Comparison of ENCODE assay signal across 8 cellular contexts in the genomic region with DNA sequence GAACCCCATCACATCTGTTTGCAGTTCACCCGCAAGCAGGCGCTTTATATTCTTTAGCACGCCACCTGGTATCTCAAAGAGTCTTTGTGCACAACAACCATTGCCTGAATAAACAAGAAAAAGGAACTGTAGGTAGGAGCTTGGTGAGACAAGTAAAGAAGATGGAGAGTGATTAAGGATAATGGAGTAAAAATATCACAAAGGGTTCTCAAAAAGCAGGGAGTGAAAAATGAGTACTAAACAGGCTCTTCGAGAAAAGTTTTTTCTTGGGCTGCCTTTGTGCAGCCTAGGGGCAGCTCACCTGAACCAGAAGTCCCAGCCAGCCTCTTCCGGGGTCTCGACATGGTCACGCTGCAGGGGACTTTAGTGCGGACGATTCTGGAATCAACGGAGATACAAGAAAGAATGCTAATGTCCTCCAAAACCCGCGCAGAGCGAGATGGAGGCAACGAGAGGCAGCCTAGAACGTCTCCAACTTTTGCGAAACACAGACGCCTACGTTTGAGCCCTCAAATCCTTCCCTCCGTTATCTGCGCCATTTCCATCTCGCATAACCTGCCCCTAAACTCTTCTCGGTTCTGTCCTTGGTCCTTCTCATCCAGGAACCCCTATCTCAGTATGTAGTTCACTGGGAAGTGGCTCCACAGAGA. TPM values are rescaled to one million over a fixed set of nuclear protein-coding genes. Genes with fewer than 3 reads are reported as not detected.
DNase-seq lines count a peak whose midpoint lies in the region; ATAC-seq, FAIRE-seq and TF ChIP-seq lines count a peak whose summit lies in the region.

No MANE protein-coding gene starts in this region.

- no peak for FAIRE-seq in HTR-8/SVneo (lab: Jason Lieb, UNC)

- H2AFZ ChIP-seq in DND-41 (ENCODE audit: low read depth, low read length) (peak overlapping the region; percentile 84), osteoblast (ENCODE audit: low read length) (peak overlapping the region; percentile 82)

- H3K79me2 ChIP-seq in DND-41 (ENCODE audit: insufficient read depth, low read length) (peaks cover 46% of the 10 kb centered on the region), osteoblast (ENCODE audit: insufficient read depth, low read length) (peaks cover 36% of the 10 kb centered on the region)

- H3K4me3 Mint-ChIP-seq in activated CD8-positive, alpha-beta T cell treated with anti-CD3 and anti-CD28 coated beads for 36 hours, result peak overlapping the region; percentile 99

- H3K4me1 Mint-ChIP-seq in activated CD8-positive, alpha-beta T cell treated with anti-CD3 and anti-CD28 coated beads for 36 hours (ENCODE audit: low read depth), result peaks cover 34% of the 10 kb centered on the region

- H3K27ac ChIP-seq in DND-41 (ENCODE audit: low read length) (peak overlapping the region; percentile 78), osteoblast (ENCODE audit: low read depth, low read length) (peak overlapping the region; percentile 50)

- intact Hi-C loops in activated CD8-positive, alpha-beta T cell treated with anti-CD3 and anti-CD28 coated beads for 36 hours (cut with micrococcal nuclease), result no loop called here

- POLR2A ChIA-PET in activated CD8-positive, alpha-beta T cell treated with anti-CD3 and anti-CD28 coated beads for 36 hours (lab: Charles Lee), result interaction anchor here (0.7 to 3.3 kb wide), 4 partner anchors 21 to 28 kb away, joined by 3 to 18 read pairs (median 7); a partner anchor contains a TSS

- DNase-seq in DND-41 (no peak), HuH-7.5 (ENCODE audit: low spot score) (peak; percentile 26), fibroblast of pulmonary artery (ENCODE audit: low read depth) (peak; percentile 65), osteoblast (ENCODE audit: insufficient read length, low spot score, missing footprints) (no peak), HTR-8/SVneo (ENCODE audit: insufficient read length, low spot score) (no peak), SK-N-DZ (ENCODE audit: low spot score) (no peak)
- peak; percentile 58 for DNase-seq in activated CD8-positive, alpha-beta T cell treated with anti-CD3 and anti-CD28 coated beads for 36 hours

- H3K27ac Mint-ChIP-seq in activated CD8-positive, alpha-beta T cell treated with anti-CD3 and anti-CD28 coated beads for 36 hours, result peak overlapping the region; percentile 94

- no peaks in the 10 kb centered on the region for H3K9me3 Mint-ChIP-seq in activated CD8-positive, alpha-beta T cell treated with anti-CD3 and anti-CD28 coated beads for 36 hours

- H3K27me3 ChIP-seq in DND-41 (ENCODE audit: insufficient read depth, low read length, poor library complexity) (no peaks in the 10 kb centered on the region), osteoblast (ENCODE audit: insufficient read depth, low read length) (no peaks in the 10 kb centered on the region)

- H3K4me1 ChIP-seq in DND-41 (ENCODE audit: insufficient read depth, low read length), result peaks cover 34% of the 10 kb centered on the region
- peaks cover 16% of the 10 kb centered on the region for H3K4me1 ChIP-seq in osteoblast (ENCODE audit: insufficient read depth, low read length)

- peak; percentile 55 for ATAC-seq in DND-41 (ENCODE audit: insufficient read depth, low read depth)
- ATAC-seq in GM21576 (IDR thresholded peaks at IDR 0.05; ENCODE audit: unreplicated experiment), result peak; percentile 23
- ATAC-seq in activated CD8-positive, alpha-beta T cell treated with anti-CD3 and anti-CD28 coated beads for 36 hours, result peak; percentile 11

- H3K4me3 ChIP-seq in DND-41 (ENCODE audit: low read depth in 1 of 2, low read length in 2 of 2) (peak overlapping the region; percentile 75 to 76), fibroblast of pulmonary artery (replicated peaks; ENCODE audit: low read depth, low read length) (peak overlapping the region; percentile 82), osteoblast (ENCODE audit: insufficient read depth, low read length) (peak overlapping the region; percentile 82)

- peaks cover 3% of the 10 kb centered on the region; the same call in 1 of the 2 replicates for H4K20me1 ChIP-seq in DND-41 (ENCODE audit: insufficient read depth, low read length)
- H4K20me1 ChIP-seq in osteoblast (ENCODE audit: insufficient read depth, low read length), result no peaks in the 10 kb centered on the region

- peaks cover 18% of the 10 kb centered on the region for H3K36me3 Mint-ChIP-seq in activated CD8-positive, alpha-beta T cell treated with anti-CD3 and anti-CD28 coated beads for 36 hours (ENCODE audit: low read depth)

- H3K4me2 ChIP-seq in DND-41 (ENCODE audit: insufficient read depth, low read length) (peak overlapping the region; percentile 81), osteoblast (ENCODE audit: insufficient read depth, low read length) (peak overlapping the region; percentile 78)

- H3K9me3 ChIP-seq in DND-41 (ENCODE audit: insufficient read depth, low read length, severe bottlenecking) (no peaks in the 10 kb centered on the region), osteoblast (ENCODE audit: low read depth, low read length) (no peaks in the 10 kb centered on the region)

- H3K27me3 Mint-ChIP-seq in activated CD8-positive, alpha-beta T cell treated with anti-CD3 and anti-CD28 coated beads for 36 hours, result no peaks in the 10 kb centered on the region

- CTCF ChIA-PET in activated CD8-positive, alpha-beta T cell treated with anti-CD3 and anti-CD28 coated beads for 36 hours (lab: Charles Lee), result interaction anchor here (1.3 to 1.7 kb wide), 6 partner anchors 9 to 45 kb away, joined by 3 to 7 read pairs (median 4); a partner anchor contains a TSS

- TF ChIP-seq CTCF in DND-41 (IDR thresholded peaks at IDR 0.05; ENCODE audit: borderline replicate concordance, extremely low read depth, low read length, poor library complexity, severe bottlenecking) (no peak), fibroblast of pulmonary artery (IDR thresholded peaks at IDR 0.05; ENCODE audit: low read length, missing control alignments) (no peak), osteoblast (IDR thresholded peaks at IDR 0.05; ENCODE audit: extremely low read depth, low read depth, low read length) (no peak)
- no peak for TF ChIP-seq CTCF in activated CD8-positive, alpha-beta T cell treated with anti-CD3 and anti-CD28 coated beads for 36 hours (IDR thresholded peaks at IDR 0.05)

- peak overlapping the region; percentile 78 for H3K9ac ChIP-seq in DND-41 (ENCODE audit: low read depth, low read length)

- H3K36me3 ChIP-seq in DND-41 (ENCODE audit: insufficient read depth, low read length), result peaks cover 50% of the 10 kb centered on the region
- peaks cover 36% of the 10 kb centered on the region for H3K36me3 ChIP-seq in osteoblast (ENCODE audit: insufficient read depth, low read length)

RNA-seq across cellular contexts. Expression of a gene that starts 0.5 kb away (rescaled TPM):
- total RNA-seq in activated CD8-positive, alpha-beta T cell treated with anti-CD3 and anti-CD28 coated beads for 36 hours, result 10 to 100 TPM; 70.1 to 75.3 TPM
- total RNA-seq in osteoblast, result 36.2 and 42.0 TPM in 2 replicates
- 83.2 and 96.3 TPM in 2 replicates for polyA plus RNA-seq in SK-N-DZ (2014; cell fraction: cytosol; rRNA removed)
- polyA plus RNA-seq in SK-N-DZ (2014; cell fraction: nucleus; rRNA removed), result 77.0 and 89.1 TPM in 2 replicates

RNA-seq across cellular contexts. Expression of a gene that starts 0.7 kb away (rescaled TPM):
- 10 to 100 TPM; 13.1 to 13.8 TPM for total RNA-seq in activated CD8-positive, alpha-beta T cell treated with anti-CD3 and anti-CD28 coated beads for 36 hours
- total RNA-seq in osteoblast, result 17.7 and 21.5 TPM in 2 replicates
- polyA plus RNA-seq in SK-N-DZ (2014; cell fraction: cytosol; rRNA removed), result 17.0 and 20.0 TPM in 2 replicates
- polyA plus RNA-seq in SK-N-DZ (2014; cell fraction: nucleus; rRNA removed), result 72.1 and 80.6 TPM in 2 replicates

RNA-seq across cellular contexts. Expression of a gene that starts 23.5 kb away (rescaled TPM):
- 10 to 100 TPM; 11.2 to 11.9 TPM for total RNA-seq in activated CD8-positive, alpha-beta T cell treated with anti-CD3 and anti-CD28 coated beads for 36 hours
- total RNA-seq in osteoblast, result not detected in 2 replicates
- 1.6 and 3.7 TPM in 2 replicates for polyA plus RNA-seq in SK-N-DZ (2014; cell fraction: cytosol; rRNA removed)
- 3.9 and 12.9 TPM in 2 replicates for polyA plus RNA-seq in SK-N-DZ (2014; cell fraction: nucleus; rRNA removed)

RNA-seq across cellular contexts. Expression of a gene that starts 28.2 kb away (rescaled TPM):
- total RNA-seq in activated CD8-positive, alpha-beta T cell treated with anti-CD3 and anti-CD28 coated beads for 36 hours, result 10 to 100 TPM; 35.6 TPM
- total RNA-seq in osteoblast, result 51.3 and 54.3 TPM in 2 replicates
- polyA plus RNA-seq in SK-N-DZ (2014; cell fraction: cytosol; rRNA removed), result 28.9 and 30.2 TPM in 2 replicates
- polyA plus RNA-seq in SK-N-DZ (2014; cell fraction: nucleus; rRNA removed), result 28.3 and 34.4 TPM in 2 replicates

RNA-seq across cellular contexts. Expression of a gene that starts 28.9 kb away (rescaled TPM):
- total RNA-seq in activated CD8-positive, alpha-beta T cell treated with anti-CD3 and anti-CD28 coated beads for 36 hours, result 100 to 1,000 TPM in 1 of 2 experiments, 10 to 100 TPM in 1; 98.4 to 102 TPM
- total RNA-seq in osteoblast, result 9.4 and 12.7 TPM in 2 replicates
- 32.8 and 35.8 TPM in 2 replicates for polyA plus RNA-seq in SK-N-DZ (2014; cell fraction: cytosol; rRNA removed)
- 28.5 and 39.9 TPM in 2 replicates for polyA plus RNA-seq in SK-N-DZ (2014; cell fraction: nucleus; rRNA removed)

Comparison
In these comparisons a context has a peak if more than half of its experiments do, and no peak if none do; other contexts are left out.
1. DNase-seq: peak in HuH-7.5 (single experiment), activated CD8-positive, alpha-beta T cell treated with anti-CD3 and anti-CD28 coated beads for 36 hours (single experiment) and fibroblast of pulmonary artery (single experiment); none in DND-41 (single experiment), osteoblast (single experiment), HTR-8/SVneo (single experiment) and SK-N-DZ (single experiment).
2. RNA of a gene that starts 23.5 kb away (total RNA-seq): 11.2 to 11.9 TPM in activated CD8-positive, alpha-beta T cell treated with anti-CD3 and anti-CD28 coated beads for 36 hours; not detected in osteoblast; every median in the first group is over 10 times any median in the second.
3. Peak in every context shown above with its lines, with median percentiles within 50 percentile points of each other: ATAC-seq and H3K4me3 ChIP-seq.